In the genomic region with DNA sequence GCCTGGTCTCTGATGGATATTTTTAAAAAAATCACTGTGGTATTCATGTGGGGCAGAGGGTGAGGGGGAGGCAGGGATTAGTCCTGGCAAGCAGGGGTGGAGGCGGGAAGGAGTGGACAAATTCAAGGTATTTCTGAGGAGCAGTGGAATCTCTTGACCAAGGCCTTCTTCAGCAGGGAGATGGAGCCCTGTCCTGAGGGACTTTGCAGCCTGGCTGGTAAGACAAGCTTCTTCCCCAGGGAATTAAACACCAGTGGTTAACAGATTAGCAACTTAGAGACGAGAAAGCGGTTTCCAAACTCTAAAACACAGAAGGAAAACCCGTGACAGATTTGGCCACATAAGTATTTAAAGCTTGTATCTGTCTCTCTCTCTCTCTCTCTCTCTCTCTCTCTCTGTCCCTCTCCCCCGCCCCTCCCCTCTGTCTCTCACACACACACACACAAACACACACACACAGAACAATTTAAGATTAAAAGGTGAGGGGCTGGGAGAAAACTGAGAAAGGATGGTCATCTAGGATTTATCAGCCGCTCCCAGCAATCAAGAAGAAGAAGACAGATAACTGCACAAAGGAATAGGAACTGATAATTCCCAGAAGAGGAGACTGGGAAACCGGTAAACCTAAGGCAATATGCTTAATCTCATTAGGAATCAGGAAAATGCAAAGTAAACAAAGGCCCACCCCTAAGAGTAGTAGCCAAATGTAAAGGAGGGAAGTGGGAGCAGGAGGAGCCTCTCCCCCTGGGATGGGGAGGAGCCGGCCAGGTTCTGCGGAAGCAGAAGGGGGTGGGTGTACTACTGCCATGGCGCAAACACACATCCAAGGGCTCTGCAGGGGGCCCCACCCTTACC, we compare ENCODE assay signal across 8 cellular contexts. TPM values are rescaled to one million over a fixed set of nuclear protein-coding genes. Genes with fewer than 3 reads are reported as not detected.
DNase-seq lines count a peak whose midpoint lies in the region; ATAC-seq and TF ChIP-seq lines count a peak whose summit lies in the region.
"Not testable (repeated sequence)": the region's sequence is repeated elsewhere in the genome, so short reads cannot be mapped to it uniquely, and the experiment has no call there.

No MANE protein-coding gene starts in this region.

- H3K4me1 ChIP-seq in HEK293 (ENCODE audit: control insufficient read depth, insufficient read depth, low read length); endodermal cell (ENCODE audit: control insufficient read depth, insufficient read depth, low read length); iPS-18a (ENCODE audit: control insufficient read depth, low read depth, low read length): not testable (repeated sequence)
- H3K4me1 ChIP-seq in PC-3 (ENCODE audit: insufficient read depth, low read length), result peaks cover 26% of the 10 kb centered on the region

- 47 to 68% methylated on average over 3 to 6 of the region's 10 CpGs for WGBS in endodermal cell (ENCODE audit: insufficient coverage in 1 of 2, insufficient read length in 1 of 2), 2 experiments

- H3K36me3 Mint-ChIP-seq in endodermal cell (ENCODE audit: low read depth); nephron progenitor cell (ENCODE audit: low read depth): not testable (repeated sequence)

- not testable (repeated sequence) for H3K9me2 ChIP-seq in PC-3 (replicated peaks; ENCODE audit: low read length)

- not testable (repeated sequence) for TF ChIP-seq CTCF in HEK293 (tag by site-specific recombination; IDR thresholded peaks at IDR 0.05); PC-3 (conservative IDR thresholded peaks at IDR 0.05; ENCODE audit: low read depth, low read length); endodermal cell (conservative IDR thresholded peaks at IDR 0.05); nephron progenitor cell (IDR thresholded peaks at IDR 0.05)

- not testable (repeated sequence) for H3K27me3 Mint-ChIP-seq in endodermal cell (ENCODE audit: insufficient read depth); nephron progenitor cell (ENCODE audit: low read depth, poor library complexity)

- POLR2A ChIA-PET in HEK293 (lab: Yijun Ruan, JAX); PC-3 (lab: Charles Lee; ENCODE audit: unreplicated experiment): not testable (repeated sequence)

- DNase-seq in AG08395 (ENCODE audit: low spot score) (peak; percentile 18), astrocyte of the hippocampus (ENCODE audit: low read depth, low spot score) (peak; percentile 28), endodermal cell (peak; percentile 71)
- not testable (repeated sequence) for DNase-seq in PC-3, nephron progenitor cell
- DNase-seq in stimulated activated CD8-positive, alpha-beta memory T cell treated with anti-CD3 and anti-CD28 coated beads, Interleukin-4, amount 100 ng/mL, for 48 hours, result peak; percentile 2

- not testable (repeated sequence) for H3K36me3 ChIP-seq in HEK293 (ENCODE audit: control insufficient read depth in 2 of 2, insufficient read depth in 1 of 2, low read length in 2 of 2); PC-3 (ENCODE audit: low read depth, low read length); endodermal cell (ENCODE audit: control insufficient read depth, insufficient read depth, low read length); iPS-18a (ENCODE audit: control insufficient read depth, low read depth, low read length)

- not testable (repeated sequence) for H3K9me3 ChIP-seq in HEK293 (ENCODE audit: control insufficient read depth, insufficient read depth, low read depth, low read length); PC-3 (ENCODE audit: low read length); endodermal cell (ENCODE audit: control insufficient read depth, low read length); iPS-18a (ENCODE audit: control insufficient read depth, low read depth, low read length)

- intact Hi-C loops in PC-3 (cut with micrococcal nuclease), result not testable (repeated sequence)

- H3K4me1 Mint-ChIP-seq in endodermal cell (peaks cover 21% of the 10 kb centered on the region), nephron progenitor cell (peaks cover 40% of the 10 kb centered on the region)

- not testable (repeated sequence) for H3F3A ChIP-seq in PC-3 (ENCODE audit: low read length, unreplicated experiment)

- peak overlapping the region; percentile 35 for H3K4me3 Mint-ChIP-seq in endodermal cell
- H3K4me3 Mint-ChIP-seq in nephron progenitor cell, result not testable (repeated sequence)

- not testable (repeated sequence) for H2AFZ ChIP-seq in PC-3 (ENCODE audit: low read length)

- H3K27me3 ChIP-seq in PC-3 (ENCODE audit: low read length); endodermal cell (ENCODE audit: control insufficient read depth, insufficient read depth, low read length, poor library complexity, severe bottlenecking); iPS-18a (ENCODE audit: control insufficient read depth, insufficient read depth, low read length): not testable (repeated sequence)

- BruUV-seq in PC-3 (replicated peaks; lab: Mats Ljungman, UMichigan), result not testable (repeated sequence)

- not testable (repeated sequence) for H3K9ac ChIP-seq in PC-3 (ENCODE audit: low read length); endodermal cell (ENCODE audit: extremely low read depth, low read length, poor library complexity, severe bottlenecking); iPS-18a (ENCODE audit: low read length)

- CTCF ChIA-PET in HEK293 (lab: Yijun Ruan, JAX), result interaction anchor here (1.0 to 1.7 kb wide), 2 partner anchors 20 to 26 kb away, joined by 3 to 6 read pairs; no protein-coding TSS in a partner anchor
- CTCF ChIA-PET in PC-3 (lab: Charles Lee), result not testable (repeated sequence)

- H4K20me1 ChIP-seq in PC-3 (ENCODE audit: low read length), result not testable (repeated sequence)

- H3K4me2 ChIP-seq in PC-3 (ENCODE audit: low read length), result not testable (repeated sequence)

- H3K27ac Mint-ChIP-seq in endodermal cell (peak overlapping the region; percentile 82), nephron progenitor cell (peak overlapping the region; percentile 30)

- ATAC-seq in PC-3, result peak; percentile 27; the same call in 1 of the 2 replicates

- not testable (repeated sequence) for H3K79me2 ChIP-seq in PC-3 (ENCODE audit: low read length)

- not testable (repeated sequence) for H3K4me3 ChIP-seq in HEK293 (ENCODE audit: low read depth, low read length); PC-3 (ENCODE audit: low read length); endodermal cell (ENCODE audit: low read length)
- peak overlapping the region; percentile 13 for H3K4me3 ChIP-seq in iPS-18a (ENCODE audit: low read length)

- not testable (repeated sequence) for H3K27ac ChIP-seq in HEK293 (ENCODE audit: extremely low read depth, low read depth, low read length); PC-3 (ENCODE audit: low read length); endodermal cell (ENCODE audit: low read depth, low read length); iPS-18a (ENCODE audit: low read length)

- not testable (repeated sequence) for H3K9me3 Mint-ChIP-seq in endodermal cell, nephron progenitor cell

TF ChIP-seq in HEK293, 187 proteins besides CTCF, POLR2A, EP300 and RAD21:
- TF ChIP-seq ZNF596 (tag by site-specific recombination; IDR thresholded peaks at IDR 0.05) (peak; percentile 75), EGR2 (tag by site-specific recombination; IDR thresholded peaks at IDR 0.05; ENCODE audit: low read depth) (0 out of 2 replicates have a peak, but pooled peaks have one; percentile 22)

RNA-seq across cellular contexts. Expression of a gene that starts 27.7 kb away (rescaled TPM):
- total RNA-seq in PC-3 (2014; rRNA removed) (49.9 and 56.9 TPM in 2 replicates), endodermal cell (10 to 100 TPM in 1 of 2 donors, 1 to 10 TPM in 1; 9.5 to 25.2 TPM)
- polyA plus RNA-seq in endodermal cell (2013, experiment 1 of 2), result 10.0 TPM
- 10.5 TPM for polyA plus RNA-seq in endodermal cell (2013, experiment 2 of 2)

RNA-seq across cellular contexts. Expression of a gene that starts 35.8 kb away (rescaled TPM):
- total RNA-seq in PC-3 (2014; rRNA removed), result 3.7 and 4.3 TPM in 2 replicates
- 10 to 100 TPM; 29.0 to 36.7 TPM for total RNA-seq in endodermal cell
- 5.8 TPM for polyA plus RNA-seq in endodermal cell (2013, experiment 1 of 2)
- polyA plus RNA-seq in endodermal cell (2013, experiment 2 of 2), result 7.0 TPM
